In genomic region chr1:120850531-120851421, GRCh38 we compare ENCODE assay signal across 8 cellular contexts. TPM values are rescaled to one million over a fixed set of nuclear protein-coding genes. Genes with fewer than 3 reads are reported as not detected.
DNase-seq lines count a peak whose midpoint lies in the region; ATAC-seq and TF ChIP-seq lines count a peak whose summit lies in the region.
"Not testable (repeated sequence)": the region's sequence is repeated elsewhere in the genome, so short reads cannot be mapped to it uniquely, and the experiment has no call there.

No MANE protein-coding gene starts in this region.

- peak in 1 of 2 donors; percentile 96 for TF ChIP-seq POLR2A in gastroesophageal sphincter (IDR thresholded peaks at IDR 0.05)

- H3K27me3 ChIP-seq in SU-DHL-6 (ENCODE audit: low read length); gastroesophageal sphincter; stomach smooth muscle (ENCODE audit: control insufficient read depth in 1 of 2, insufficient read depth in 2 of 2, low read length in 2 of 2): not testable (repeated sequence)

- TF ChIP-seq EP300 in gastroesophageal sphincter (IDR thresholded peaks at IDR 0.05): not testable (repeated sequence)

- not testable (repeated sequence) for H3K4me1 ChIP-seq in gastroesophageal sphincter; stomach smooth muscle (ENCODE audit: control insufficient read depth, insufficient read depth, low read length)

- H3K9me3 Mint-ChIP-seq in activated naive CD4-positive, alpha-beta T cell treated with anti-CD3 and anti-CD28 coated beads for 36 hours: not testable (repeated sequence)

- DNase-seq in GM04503 (ENCODE audit: low read depth) (peak; percentile 84), NCI-H1436 (lab: John Stamatoyannopoulos, UW) (peak; percentile 21), omental fat pad (ENCODE audit: low spot score) (peak; percentile 38)
- DNase-seq in activated naive CD4-positive, alpha-beta T cell treated with anti-CD3 and anti-CD28 coated beads for 36 hours: peak; percentile 95

- H3K4me3 Mint-ChIP-seq in activated naive CD4-positive, alpha-beta T cell treated with anti-CD3 and anti-CD28 coated beads for 36 hours: peak overlapping the region; percentile 84

- H3K9me3 ChIP-seq in SU-DHL-6 (ENCODE audit: insufficient read depth, low read length); gastroesophageal sphincter; stomach smooth muscle (ENCODE audit: control insufficient read depth in 2 of 2, low read length in 2 of 2): not testable (repeated sequence)

- not testable (repeated sequence) for H4K20me1 ChIP-seq in SU-DHL-6 (ENCODE audit: low read depth, low read length)

- not testable (repeated sequence) for H3K79me2 ChIP-seq in SU-DHL-6 (ENCODE audit: insufficient read depth, low read length)

- peak overlapping the region; percentile 71 for H2AFZ ChIP-seq in SU-DHL-6 (ENCODE audit: low read depth, low read length, severe bottlenecking)

- not testable (repeated sequence) for H3K36me3 ChIP-seq in SU-DHL-6 (ENCODE audit: low read length); gastroesophageal sphincter; stomach smooth muscle (ENCODE audit: control insufficient read depth in 2 of 2, insufficient read depth in 2 of 2, low read length in 2 of 2)

- TF ChIP-seq CTCF in SU-DHL-6 (IDR thresholded peaks at IDR 0.05; ENCODE audit: insufficient read depth, low read length, poor library complexity, severe bottlenecking); gastroesophageal sphincter (IDR thresholded peaks at IDR 0.05); omental fat pad (IDR thresholded peaks at IDR 0.05): not testable (repeated sequence)

- H3F3A ChIP-seq in SU-DHL-6 (ENCODE audit: insufficient read depth): not testable (repeated sequence)

- not testable (repeated sequence) for H3K36me3 Mint-ChIP-seq in activated naive CD4-positive, alpha-beta T cell treated with anti-CD3 and anti-CD28 coated beads for 36 hours (ENCODE audit: low read depth)

- peak overlapping the region; percentile 99 for H3K27ac Mint-ChIP-seq in activated naive CD4-positive, alpha-beta T cell treated with anti-CD3 and anti-CD28 coated beads for 36 hours

- H3K4me1 Mint-ChIP-seq in activated naive CD4-positive, alpha-beta T cell treated with anti-CD3 and anti-CD28 coated beads for 36 hours (ENCODE audit: low read depth): peaks cover 17% of the 10 kb centered on the region

- peak overlapping the region; percentile 44 for H3K9ac ChIP-seq in SU-DHL-6 (ENCODE audit: low read length)
- H3K9ac ChIP-seq in stomach smooth muscle (ENCODE audit: low read length in 2 of 2): peak overlapping the region; percentile 38 to 79

- intact Hi-C loops in activated naive CD4-positive, alpha-beta T cell treated with anti-CD3 and anti-CD28 coated beads for 36 hours (cut with micrococcal nuclease): loop anchor here (10.0 kb wide), 1 partner anchor 94 kb away; no protein-coding TSS in a partner anchor

- ATAC-seq in HG02623 (IDR thresholded peaks at IDR 0.05; ENCODE audit: unreplicated experiment): peak; percentile 73
- ATAC-seq in gastroesophageal sphincter: peak; percentile 65
- ATAC-seq in omental fat pad (ENCODE audit: low FRiP score): peak; percentile 92

- not testable (repeated sequence) for H3K27me3 Mint-ChIP-seq in activated naive CD4-positive, alpha-beta T cell treated with anti-CD3 and anti-CD28 coated beads for 36 hours (ENCODE audit: low read depth)

- peak overlapping the region; percentile 52 for H3K4me2 ChIP-seq in SU-DHL-6 (ENCODE audit: low read depth, low read length, poor library complexity, severe bottlenecking)

- H3K4me3 ChIP-seq in SU-DHL-6 (ENCODE audit: insufficient read depth, low read length, poor library complexity, severe bottlenecking): peak overlapping the region; percentile 10
- H3K4me3 ChIP-seq in gastroesophageal sphincter: peak overlapping the region in 1 of 2 donors; percentile 51
- peak overlapping the region; percentile 40 to 69 for H3K4me3 ChIP-seq in stomach smooth muscle (ENCODE audit: low read length in 2 of 2)

- CTCF ChIA-PET in activated naive CD4-positive, alpha-beta T cell treated with anti-CD3 and anti-CD28 coated beads for 36 hours (lab: Charles Lee): interaction anchor here (0.8 kb wide), 1 partner anchor 92 kb away, joined by 3 read pairs; no protein-coding TSS in a partner anchor

- H3K27ac ChIP-seq in SU-DHL-6 (ENCODE audit: low read depth, low read length) (peak overlapping the region; percentile 44), gastroesophageal sphincter (peak overlapping the region in 2 of 4 donors; percentile 79 to 85), stomach smooth muscle (ENCODE audit: low read length) (peak overlapping the region; percentile 70)

- no CpG with 5 or more reads among the region's 50 CpGs for WGBS in gastroesophageal sphincter (ENCODE audit: low coverage in 1 of 2), 2 donors

- not testable (repeated sequence) for H3K9me2 ChIP-seq in SU-DHL-6 (replicated peaks; ENCODE audit: insufficient read depth, low read length)

RNA-seq across cellular contexts. Expression of gene PPIAL4A, which starts 38.8 kb away (rescaled TPM):
- total RNA-seq in activated naive CD4-positive, alpha-beta T cell treated with anti-CD3 and anti-CD28 coated beads for 36 hours: not detected
- not detected for total RNA-seq in gastroesophageal sphincter
- total RNA-seq in omental fat pad: not detected

Comparison
In these comparisons a context has a peak if more than half of its experiments do, and no peak if none do; other contexts are left out.
1. DNase-seq: peak in every context shown above with its lines; median percentile 95 in activated naive CD4-positive, alpha-beta T cell treated with anti-CD3 and anti-CD28 coated beads for 36 hours; 84 in GM04503; 38 in omental fat pad; 21 in NCI-H1436.